Comparison of ENCODE assay signal across 25 cellular contexts in the genomic region with DNA sequence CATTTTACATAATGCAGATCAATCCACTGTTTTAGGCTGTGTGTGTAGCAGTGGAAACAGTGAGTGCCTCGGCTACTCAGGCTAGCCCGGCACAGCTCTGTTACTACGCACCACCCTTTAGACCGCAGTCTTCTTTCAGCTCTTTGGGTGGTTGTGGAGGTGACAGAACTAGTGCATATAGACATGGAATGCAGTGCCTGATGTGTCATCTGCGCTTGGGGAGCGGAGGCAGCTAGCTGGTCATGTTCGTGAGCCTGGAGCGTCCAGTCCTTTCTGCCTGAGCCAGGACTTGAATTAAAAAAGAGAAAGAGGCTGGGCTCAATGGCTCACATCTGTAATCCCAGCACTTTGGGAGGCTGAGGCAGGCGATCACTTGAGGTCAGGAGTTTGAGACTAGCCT. TPM values are rescaled to one million over a fixed set of nuclear protein-coding genes. Genes with fewer than 3 reads are reported as not detected.
A peak's percentile ranks its signal among the peaks of the same experiment; 100 is the strongest.
DNase-seq lines count a peak whose midpoint lies in the region; ATAC-seq, FAIRE-seq and TF ChIP-seq lines count a peak whose summit lies in the region.
"Had no signal": no experiment of that assay in that cellular context is flagged by ENCODE, and none has a peak within 500 bp of the region (broad histone marks: within the 10 kb centered on the region; RNA-seq: fewer than 3 reads in every experiment).

No MANE protein-coding gene starts in this region.

- peaks cover 96% of the 10 kb centered on the region for H3K79me2 ChIP-seq in K562 (ENCODE audit: control insufficient read depth, insufficient read depth, low read length)

- H3K4me3 ChIP-seq in CD4-positive, CD25-positive, alpha-beta regulatory T cell (ENCODE audit: low read depth, low read length), result peak overlapping the region; percentile 13
- H3K4me3 ChIP-seq in CD8-positive, alpha-beta T cell (ENCODE audit: low read depth, low read length), result no peak overlapping the region
- H3K4me3 ChIP-seq in K562, result no peak overlapping the region
- no peak overlapping the region for H3K4me3 ChIP-seq in neutrophil (ENCODE audit: low read depth in 1 of 2, low read length in 1 of 2)
- H3K4me3 ChIP-seq: ascending aorta, skin epidermis, tibial nerve had no signal

- peak; percentile 26 for FAIRE-seq in K562 (lab: Jason Lieb, UNC)
- FAIRE-seq: GM12892, HTR-8/SVneo had no signal

- TF ChIP-seq RAD21 in K562 (CRISPR knock-in tag; conservative IDR thresholded peaks at IDR 0.05 in 1 of 2, IDR thresholded peaks at IDR 0.05 in 1 of 2), result no peak

- POLR2A ChIA-PET in CD8-positive, alpha-beta T cell (lab: Charles Lee), result interaction anchor here (0.5 to 1.5 kb wide), 3 partner anchors 12 to 224 kb away, joined by 3 to 4 read pairs (median 4); no protein-coding TSS in a partner anchor
- POLR2A ChIA-PET in K562 (lab: Yijun Ruan, JAX), result interaction anchor here (0.5 to 3.9 kb wide), 8 partner anchors 17 to 1970 kb away, joined by 3 to 17 read pairs (median 3); a partner anchor contains a TSS

- peak overlapping the region; percentile 48 for H3K4me2 ChIP-seq in K562 (ENCODE audit: insufficient read depth, low read length)
- H3K4me2 ChIP-seq: KMS-11 had no signal

- BruUV-seq in K562 (replicated peaks; lab: Mats Ljungman, UMichigan), result no TSS peak

- peak overlapping the region in 2 of 3 donors; percentile 78 to 93 for H3K27ac Mint-ChIP-seq in CD4-positive, CD25-positive, alpha-beta regulatory T cell
- peak overlapping the region; percentile 60 for H3K27ac Mint-ChIP-seq in CD8-positive, alpha-beta T cell
- H3K27ac Mint-ChIP-seq: HFFc6; stimulated activated naive CD8-positive, alpha-beta T cell treated with anti-CD3 and anti-CD28 coated beads, Interleukin-15, Interleukin-2, amounts not matched to agents 100 ng/mL and 50 ng/mL, for 24 hours had no signal

- intact Hi-C loops in CD8-positive, alpha-beta T cell (cut with DNase I, micrococcal nuclease), result no loop called here
- intact Hi-C loops in K562 (cut with micrococcal nuclease), result no loop called here

- peak overlapping the region; percentile 48 to 85; a peak in 3 of 4 replicates for H3K9ac ChIP-seq in K562 (ENCODE audit: insufficient read depth in 1 of 2, low read depth in 2 of 2, low read length in 2 of 2)
- H3K9ac ChIP-seq: KMS-11 had no signal

- no peaks in the 10 kb centered on the region for H3K36me3 Mint-ChIP-seq in CD4-positive, CD25-positive, alpha-beta regulatory T cell
- H3K36me3 Mint-ChIP-seq in CD8-positive, alpha-beta T cell, result no peaks in the 10 kb centered on the region

- H3K9me3 Mint-ChIP-seq in CD4-positive, CD25-positive, alpha-beta regulatory T cell, result peaks cover 0 to 4% (median 0%) of the 10 kb centered on the region in 7 donors
- H3K9me3 Mint-ChIP-seq in CD8-positive, alpha-beta T cell, result no peaks in the 10 kb centered on the region
- H3K9me3 Mint-ChIP-seq: HFFc6; stimulated activated naive CD8-positive, alpha-beta T cell treated with anti-CD3 and anti-CD28 coated beads, Interleukin-15, Interleukin-2, amounts not matched to agents 100 ng/mL and 50 ng/mL, for 24 hours had no signal

- no peaks in the 10 kb centered on the region for H4K20me1 ChIP-seq in K562 (replicated peaks; ENCODE audit: control insufficient read depth, insufficient read depth, low read length)

- in situ Hi-C loops in K562 (cut with MboI), result no loop called here

- H3K27me3 ChIP-seq in CD4-positive, CD25-positive, alpha-beta regulatory T cell (ENCODE audit: control insufficient read depth, insufficient read depth, low read length), result no peaks in the 10 kb centered on the region
- no peaks in the 10 kb centered on the region for H3K27me3 ChIP-seq in CD8-positive, alpha-beta T cell (ENCODE audit: insufficient read depth, low read length)
- H3K27me3 ChIP-seq in K562 (ENCODE audit: control insufficient read depth in 2 of 2, insufficient read depth in 2 of 2, low read length in 2 of 2) (no peaks in the 10 kb centered on the region; a peak in 1 of 5 replicates), neutrophil (no peaks in the 10 kb centered on the region)
- H3K27me3 ChIP-seq: ascending aorta, tibial nerve had no signal

- H3K27me3 Mint-ChIP-seq in CD4-positive, CD25-positive, alpha-beta regulatory T cell, result peaks cover 5% of the 10 kb centered on the region
- H3K27me3 Mint-ChIP-seq in CD8-positive, alpha-beta T cell (ENCODE audit: low read depth), result no peaks in the 10 kb centered on the region
- H3K27me3 Mint-ChIP-seq: stimulated activated naive CD8-positive, alpha-beta T cell treated with anti-CD3 and anti-CD28 coated beads, Interleukin-15, Interleukin-2, amounts not matched to agents 100 ng/mL and 50 ng/mL, for 24 hours had no signal

- peaks cover 42 to 89% (median 69%) of the 10 kb centered on the region in 4 donors for H3K4me1 Mint-ChIP-seq in CD4-positive, CD25-positive, alpha-beta regulatory T cell
- H3K4me1 Mint-ChIP-seq in CD8-positive, alpha-beta T cell (ENCODE audit: low read depth), result peaks cover 79% of the 10 kb centered on the region

- no peak overlapping the region for H2AFZ ChIP-seq in K562 (ENCODE audit: low read depth, low read length)

- no peak for DNase-seq in CD4-positive, CD25-positive, alpha-beta regulatory T cell
- no peak for DNase-seq in CD8-positive, alpha-beta T cell
- peak in 1 of 4 experiments; percentile 53 for DNase-seq in K562 (ENCODE audit: extremely low read depth in 1 of 4, low spot score in 3 of 4)
- DNase-seq in nucleus accumbens (lab: John Stamatoyannopoulos, UW), result no peak
- no peak for DNase-seq in hepatic stellate cell (ENCODE audit: low spot score)
- DNase-seq in NCI-H510A (lab: John Stamatoyannopoulos, UW), result no peak
- no peak for DNase-seq in NOMO-1 (lab: John Stamatoyannopoulos, UW; ENCODE audit: unreplicated experiment in 2 of 2)
- DNase-seq: activated CD4-positive, alpha-beta T cell treated with anti-CD3 and anti-CD28 coated beads, Interleukin-2, amount 50 U/mL, for 4 hours; activated naive CD4-positive, alpha-beta T cell treated with anti-CD3 and anti-CD28 coated beads, Interleukin-2, amount 50 U/mL, for 16 hours; caudate nucleus; COR-L47; DMS79 treated with DMSO at 0.1 percent for 48 hours; foreskin melanocyte; HFFc6; hypothalamus; NCI-H82; stimulated activated CD4-positive, alpha-beta T cell treated with anti-CD3 and anti-CD28 coated beads, Interleukin-4, amount 100 ng/mL, for 1 hour had no signal

- no peak for TF ChIP-seq CTCF in CD8-positive, alpha-beta T cell (IDR thresholded peaks at IDR 0.05)
- TF ChIP-seq CTCF in K562 (IDR thresholded peaks at IDR 0.05 in 2 of 3, conservative IDR thresholded peaks at IDR 0.05 in 1 of 3; ENCODE audit: insufficient read depth in 2 of 3, low read depth in 1 of 3, low read length in 3 of 3), result no peak
- TF ChIP-seq CTCF in neutrophil (IDR thresholded peaks at IDR 0.05), result no peak

- no peak for TF ChIP-seq POLR2A in K562 (conservative IDR thresholded peaks at IDR 0.05)

- H3K9me3 ChIP-seq in CD4-positive, CD25-positive, alpha-beta regulatory T cell (ENCODE audit: control insufficient read depth in 2 of 2, low read length in 2 of 2), result no peaks in the 10 kb centered on the region
- H3K9me3 ChIP-seq in CD8-positive, alpha-beta T cell (ENCODE audit: low read length), result no peaks in the 10 kb centered on the region
- H3K9me3 ChIP-seq in K562 (replicated peaks; ENCODE audit: control insufficient read depth, insufficient read depth, low read depth, low read length) (no peaks in the 10 kb centered on the region), neutrophil (no peaks in the 10 kb centered on the region)
- H3K9me3 ChIP-seq: ascending aorta, tibial nerve had no signal

- no peaks in the 10 kb centered on the region for H3K36me3 ChIP-seq in CD4-positive, CD25-positive, alpha-beta regulatory T cell (ENCODE audit: control insufficient read depth, insufficient read depth, low read length)
- no peaks in the 10 kb centered on the region for H3K36me3 ChIP-seq in CD8-positive, alpha-beta T cell (ENCODE audit: insufficient read depth, low read length)
- H3K36me3 ChIP-seq in K562 (ENCODE audit: control insufficient read depth, insufficient read depth, low read length), result peaks cover 35% of the 10 kb centered on the region; the same call in 2 of the 3 replicates
- H3K36me3 ChIP-seq in neutrophil, result no peaks in the 10 kb centered on the region
- H3K36me3 ChIP-seq: ascending aorta, tibial nerve had no signal

- no peaks in the 10 kb centered on the region for H3K9me1 ChIP-seq in K562 (ENCODE audit: control insufficient read depth, insufficient read depth, low read length)

- peak overlapping the region; percentile 15 to 77 (median 62) for H3K4me3 Mint-ChIP-seq in CD4-positive, CD25-positive, alpha-beta regulatory T cell
- no peak overlapping the region for H3K4me3 Mint-ChIP-seq in CD8-positive, alpha-beta T cell
- H3K4me3 Mint-ChIP-seq: HFFc6; stimulated activated naive CD8-positive, alpha-beta T cell treated with anti-CD3 and anti-CD28 coated beads, Interleukin-15, Interleukin-2, amounts not matched to agents 100 ng/mL and 50 ng/mL, for 24 hours had no signal

- no peak for TF ChIP-seq EP300 in K562 (IDR thresholded peaks at IDR 0.05; ENCODE audit: low read length)

- CTCF ChIA-PET in CD8-positive, alpha-beta T cell (lab: Charles Lee), result interaction anchor here (1.0 to 2.1 kb wide), 3 partner anchors 9 to 157 kb away, joined by 3 to 4 read pairs (median 4); no protein-coding TSS in a partner anchor
- CTCF ChIA-PET in K562 (lab: Yijun Ruan, JAX; ENCODE audit: low intra/inter-chr PET ratio), result no interaction called here

- 57% methylated on average over 9 of the region's 9 CpGs for WGBS in K562 (ENCODE audit: insufficient coverage, low coverage, missing lambda C conversion rate)

- no peak overlapping the region for H3K27ac ChIP-seq in CD4-positive, CD25-positive, alpha-beta regulatory T cell (ENCODE audit: insufficient read depth, low read length, poor library complexity, severe bottlenecking)
- H3K27ac ChIP-seq in CD8-positive, alpha-beta T cell (ENCODE audit: low read depth, low read length), result no peak overlapping the region
- H3K27ac ChIP-seq in K562 (ENCODE audit: extremely low read depth, low read depth, low read length) (peak overlapping the region; percentile 97), neutrophil (peak overlapping the region; percentile 98)
- H3K27ac ChIP-seq: ascending aorta, KMS-11 had no signal

- peaks cover 91% of the 10 kb centered on the region for H3K4me1 ChIP-seq in CD4-positive, CD25-positive, alpha-beta regulatory T cell (ENCODE audit: control insufficient read depth, insufficient read depth, low read length, poor library complexity, severe bottlenecking)
- H3K4me1 ChIP-seq in CD8-positive, alpha-beta T cell (ENCODE audit: insufficient read depth, low read length), result peaks cover 65% of the 10 kb centered on the region
- H3K4me1 ChIP-seq in K562 (replicated peaks in 1 of 2; ENCODE audit: control insufficient read depth in 2 of 2, insufficient read depth in 2 of 2, low read length in 2 of 2) (peaks cover 69 to 73% of the 10 kb centered on the region in 2 experiments), neutrophil (ENCODE audit: control insufficient read depth in 1 of 2, insufficient read depth in 1 of 2, low read depth in 1 of 2, low read length in 1 of 2) (peaks cover 77 to 88% of the 10 kb centered on the region in 2 experiments)

- ATAC-seq in CD4-positive, CD25-positive, alpha-beta regulatory T cell (ENCODE audit: low read depth in 2 of 2), result no peak
- no peak for ATAC-seq in CD8-positive, alpha-beta T cell
- ATAC-seq in K562, result no peak

RNA-seq across cellular contexts. Expression of a gene that starts 4.8 kb away (rescaled TPM):
- 67.7 TPM for total RNA-seq in CD4-positive, CD25-positive, alpha-beta regulatory T cell
- polyA plus RNA-seq in CD4-positive, CD25-positive, alpha-beta regulatory T cell, result 10 to 100 TPM; 46.6 to 63.0 (median 52.0) TPM
- 10 to 100 TPM; 29.2 to 30.9 TPM for total RNA-seq in CD8-positive, alpha-beta T cell
- 61.0 and 70.3 TPM in 2 replicates for total RNA-seq in K562 (2011; cell fraction: chromatin; rRNA removed; ENCODE audit: low replicate concordance)
- total RNA-seq in K562 (2011; cell fraction: nucleolus; rRNA removed), result 50.4 and 54.0 TPM in 2 replicates
- 45.9 and 49.3 TPM in 2 replicates for total RNA-seq in K562 (2011; cell fraction: nucleoplasm; rRNA removed)
- total RNA-seq in K562 (2014; rRNA removed) (50.2 and 54.4 TPM in 2 replicates), K562 (2014; rRNA removed; fragmentation: Illumina TruSeq; extraction: Trizol) (44.8 and 45.5 TPM in 2 replicates), K562 (2015; rRNA removed; fragmentation: Illumina TruSeq; extraction: Trizol) (55.8 and 57.7 TPM in 2 replicates), K562 (2021) (55.4 and 59.6 TPM in 2 replicates)
- polyA plus RNA-seq in K562 (2011; rRNA removed) (31.4 and 41.2 TPM in 2 replicates), K562 (2014; fragmentation: Illumina TruSeq; extraction: Trizol) (46.2 and 47.7 TPM in 2 replicates), K562 (2014; fragmentation: Nextera tagmentation; extraction: Ambion mirVana) (1 to 10 TPM; 2.1 to 2.7 TPM), K562 (2014; rRNA removed) (43.3 and 50.8 TPM in 2 replicates)
- polyA plus RNA-seq in K562 (2011; cell fraction: cytosol; rRNA removed), result 37.0 and 43.7 TPM in 2 replicates
- polyA plus RNA-seq in K562 (2011; cell fraction: nucleus; rRNA removed), result 37.0 and 46.2 TPM in 2 replicates
- polyA plus RNA-seq in K562 (2012), result 45.4 TPM in 2 replicates
- 51.1 and 64.3 TPM in 2 replicates for polyA minus RNA-seq in K562 (2011; rRNA and poly(A)+ RNA removed)
- polyA minus RNA-seq in K562 (2011; cell fraction: cytosol; rRNA and poly(A)+ RNA removed), result 29.6 and 35.1 TPM in 2 replicates
- 26.1 and 34.0 TPM in 2 replicates for polyA minus RNA-seq in K562 (2011; cell fraction: nucleus; rRNA and poly(A)+ RNA removed)

Comparison
In these comparisons a context has a peak if more than half of its experiments do, and no peak if none do; other contexts are left out.
1. H3K27ac ChIP-seq: peak in K562 (single experiment) and neutrophil (single experiment); none in CD4-positive, CD25-positive, alpha-beta regulatory T cell (single experiment) and CD8-positive, alpha-beta T cell (single experiment).